14 cellular contexts compared by ENCODE assay signal in genomic region chr2:85858841-85859240, GRCh38. TPM values are rescaled to one million over a fixed set of nuclear protein-coding genes. Genes with fewer than 3 reads are reported as not detected.
A peak's percentile ranks its signal among the peaks of the same experiment; 100 is the strongest.
DNase-seq lines count a peak whose midpoint lies in the region; ATAC-seq and TF ChIP-seq lines count a peak whose summit lies in the region.
"Had no signal": no experiment of that assay in that cellular context is flagged by ENCODE, and none has a peak within 500 bp of the region (broad histone marks: within the 10 kb centered on the region; RNA-seq: fewer than 3 reads in every experiment).

No MANE protein-coding gene starts in this region.

- peak overlapping the region; percentile 60 for H3K27ac Mint-ChIP-seq in T-helper 17 cell
- H3K27ac Mint-ChIP-seq in naive thymus-derived CD8-positive, alpha-beta T cell = peak overlapping the region in 6 of 10 donors; percentile 9 to 100 (median 72)

- H3K27me3 ChIP-seq in right atrium auricular region (no peaks in the 10 kb centered on the region), suprapubic skin (no peaks in the 10 kb centered on the region)

- H3K4me1 ChIP-seq in right atrium auricular region = no peaks in the 10 kb centered on the region
- no peaks in the 10 kb centered on the region for H3K4me1 ChIP-seq in suprapubic skin

- TF ChIP-seq POLR2A in suprapubic skin (IDR thresholded peaks at IDR 0.05) = no peak

- intact Hi-C loops in left ventricle myocardium superior (cut with micrococcal nuclease) = no loop called here

- POLR2A ChIA-PET in naive thymus-derived CD8-positive, alpha-beta T cell (lab: Charles Lee) = no interaction called here

- no peaks in the 10 kb centered on the region for H3K27me3 Mint-ChIP-seq in T-helper 17 cell
- no peaks in the 10 kb centered on the region for H3K27me3 Mint-ChIP-seq in naive thymus-derived CD8-positive, alpha-beta T cell

- peaks cover 0 to 7% (median 0%) of the 10 kb centered on the region in 9 donors for H3K9me3 Mint-ChIP-seq in naive thymus-derived CD8-positive, alpha-beta T cell

- 54% methylated on average over 3 of the region's 3 CpGs for WGBS in suprapubic skin

- H3K36me3 ChIP-seq in right atrium auricular region = no peaks in the 10 kb centered on the region
- peaks cover 33% of the 10 kb centered on the region for H3K36me3 ChIP-seq in suprapubic skin

- H3K4me1 Mint-ChIP-seq in T-helper 17 cell = peaks cover 36% of the 10 kb centered on the region
- peaks cover 16 to 78% (median 61%) of the 10 kb centered on the region in 4 donors for H3K4me1 Mint-ChIP-seq in naive thymus-derived CD8-positive, alpha-beta T cell

- DNase-seq in right atrium auricular region (ENCODE audit: low spot score) (peak; percentile 4), left ventricle myocardium superior (no peak), T-helper 17 cell (no peak), ureter (ENCODE audit: low spot score) (peak; percentile 10), suprapubic skin (ENCODE audit: low spot score in 2 of 2) (no peak), SW 1271 (lab: John Stamatoyannopoulos, UW) (no peak)
- no peak for DNase-seq in naive thymus-derived CD8-positive, alpha-beta T cell
- DNase-seq: KBM-7, NCI-H1105, NCI-H187, NCI-H446, NCI-H748 treated with DMSO at 0.1 percent for 48 hours had no signal

- no peak overlapping the region for H3K4me3 Mint-ChIP-seq in T-helper 17 cell
- H3K4me3 Mint-ChIP-seq in naive thymus-derived CD8-positive, alpha-beta T cell = no peak overlapping the region

- H3K9me3 ChIP-seq in right atrium auricular region (no peaks in the 10 kb centered on the region), T-helper 17 cell (ENCODE audit: control insufficient read depth, low read length, poor library complexity, severe bottlenecking) (no peaks in the 10 kb centered on the region), suprapubic skin (no peaks in the 10 kb centered on the region)

- no peak for ATAC-seq in left ventricle myocardium superior
- no peak for ATAC-seq in T-helper 17 cell
- no peak for ATAC-seq in naive thymus-derived CD8-positive, alpha-beta T cell
- ATAC-seq in HG03135 (IDR thresholded peaks at IDR 0.05; ENCODE audit: unreplicated experiment) = no peak
- ATAC-seq: Right ventricle myocardium inferior had no signal

- H3K36me3 Mint-ChIP-seq in T-helper 17 cell (ENCODE audit: low read depth) = peaks cover 8% of the 10 kb centered on the region
- H3K36me3 Mint-ChIP-seq in naive thymus-derived CD8-positive, alpha-beta T cell = peaks cover 0 to 80% (median 37%) of the 10 kb centered on the region in 3 donors

- no peak overlapping the region for H3K4me3 ChIP-seq in right atrium auricular region
- no peak overlapping the region for H3K4me3 ChIP-seq in suprapubic skin

- TF ChIP-seq CTCF in right atrium auricular region (IDR thresholded peaks at IDR 0.05) = no peak
- TF ChIP-seq CTCF in suprapubic skin (IDR thresholded peaks at IDR 0.05) = no peak

- H3K27ac ChIP-seq in right atrium auricular region (no peak overlapping the region), suprapubic skin (no peak overlapping the region)

- no peak for TF ChIP-seq EP300 in suprapubic skin (IDR thresholded peaks at IDR 0.05)

RNA-seq across cellular contexts. Expression of gene ST3GAL5, which starts 29.9 kb away (rescaled TPM):
- total RNA-seq in right atrium auricular region (10 to 100 TPM in 1 of 2 donors, 1 to 10 TPM in 1; 5.5 to 20.4 TPM), left ventricle myocardium superior (7.7 TPM), T-helper 17 cell (10 to 100 TPM; 26.6 to 34.3 TPM), ureter (120 TPM), suprapubic skin (10 to 100 TPM in 3 of 4 donors, 1 to 10 TPM in 1; 9.5 to 17.8 (median 14.8) TPM)
- 10 to 100 TPM; 42.1 to 44.1 TPM for total RNA-seq in naive thymus-derived CD8-positive, alpha-beta T cell
- polyA plus RNA-seq in naive thymus-derived CD8-positive, alpha-beta T cell = 10 to 100 TPM; 17.1 to 23.8 (median 17.3) TPM

Comparison
In these comparisons a context has a peak if more than half of its experiments do, and no peak if none do; other contexts are left out.
1. DNase-seq: peak in right atrium auricular region (single experiment) and ureter (single experiment); none in left ventricle myocardium superior (single experiment), T-helper 17 cell (0 of 3), naive thymus-derived CD8-positive, alpha-beta T cell (0 of 10), suprapubic skin (0 of 2) and SW 1271 (0 of 2).